Comparison of ENCODE assay signal across 13 cellular contexts in genomic region chr22:43183496-43184263, GRCh38. TPM values are rescaled to one million over a fixed set of nuclear protein-coding genes. Genes with fewer than 3 reads are reported as not detected.
DNase-seq lines count a peak whose midpoint lies in the region; ATAC-seq, FAIRE-seq and TF ChIP-seq lines count a peak whose summit lies in the region.
"Had no signal": no experiment of that assay in that cellular context is flagged by ENCODE, and none has a peak within 500 bp of the region (broad histone marks: within the 10 kb centered on the region; RNA-seq: fewer than 3 reads in every experiment).

No MANE protein-coding gene starts in this region.

- peak overlapping the region; percentile 2; the same call in 1 of the 2 replicates for H3K4me2 ChIP-seq in OCI-LY7 (ENCODE audit: low read length)

- H3K36me3 ChIP-seq in OCI-LY7 (ENCODE audit: insufficient read depth, low read length), result peaks cover 54% of the 10 kb centered on the region
- peaks cover 18% of the 10 kb centered on the region for H3K36me3 ChIP-seq in brain microvascular endothelial cell (replicated peaks)

- peak overlapping the region in 2 of 3 experiments; percentile 30 to 69 for H3K4me3 Mint-ChIP-seq in nephron

- POLR2A ChIA-PET in OCI-LY7 (lab: Charles Lee), result no interaction called here

- no TSS peak for BruUV-seq in OCI-LY7 (replicated peaks; lab: Mats Ljungman, UMichigan)

- H3K27ac Mint-ChIP-seq in nephron, result peak overlapping the region in 1 of 3 experiments; percentile 49
- H3K27ac Mint-ChIP-seq: activated naive CD4-positive, alpha-beta T cell treated with anti-CD3 and anti-CD28 coated beads for 36 hours had no signal

- TF ChIP-seq CTCF in OCI-LY7 (conservative IDR thresholded peaks at IDR 0.05; ENCODE audit: low read length), result no peak
- TF ChIP-seq CTCF in brain microvascular endothelial cell (IDR thresholded peaks at IDR 0.05; ENCODE audit: low read depth, low read length, missing control alignments), result no peak
- no peak for TF ChIP-seq CTCF in nephron (IDR thresholded peaks at IDR 0.05; ENCODE audit: unreplicated experiment in 3 of 3)

- no peak for TF ChIP-seq POLR2A in GM12891 (IDR thresholded peaks at IDR 0.05; ENCODE audit: low read depth, low read length)

- peaks cover 22% of the 10 kb centered on the region; the same call in 1 of the 2 replicates for H3K79me2 ChIP-seq in OCI-LY7 (ENCODE audit: insufficient read depth, low read depth, low read length)

- no peaks in the 10 kb centered on the region for H3K9me3 Mint-ChIP-seq in nephron
- H3K9me3 Mint-ChIP-seq: activated naive CD4-positive, alpha-beta T cell treated with anti-CD3 and anti-CD28 coated beads for 36 hours had no signal

- peaks cover 20% of the 10 kb centered on the region for H3K4me1 ChIP-seq in OCI-LY7 (ENCODE audit: insufficient read depth, low read length, poor library complexity, severe bottlenecking)

- H3K9me2 ChIP-seq in OCI-LY7 (ENCODE audit: insufficient read depth, low read length), result no peaks in the 10 kb centered on the region

- peaks cover 19% of the 10 kb centered on the region for H3K36me3 Mint-ChIP-seq in nephron (ENCODE audit: low read depth)

- no peak overlapping the region for H3K27ac ChIP-seq in OCI-LY7 (ENCODE audit: low read depth, low read length, poor library complexity, severe bottlenecking)
- no peak overlapping the region for H3K27ac ChIP-seq in brain microvascular endothelial cell
- H3K27ac ChIP-seq: gastrocnemius medialis, sigmoid colon had no signal

- no peak overlapping the region for H3K4me3 ChIP-seq in OCI-LY7 (ENCODE audit: low read depth, low read length, poor library complexity, severe bottlenecking)
- no peak overlapping the region for H3K4me3 ChIP-seq in brain microvascular endothelial cell (ENCODE audit: low read depth, low read length)
- H3K4me3 ChIP-seq: gastrocnemius medialis, sigmoid colon had no signal

- no peaks in the 10 kb centered on the region for H3K27me3 Mint-ChIP-seq in nephron (ENCODE audit: low read depth)

- ATAC-seq in HG02884 (IDR thresholded peaks at IDR 0.05; ENCODE audit: unreplicated experiment) (no peak), GM21723 (IDR thresholded peaks at IDR 0.05; ENCODE audit: unreplicated experiment) (no peak)
- ATAC-seq: gastrocnemius medialis had no signal

- in situ Hi-C loops in brain microvascular endothelial cell (cut with HindIII; ENCODE audit: low pct_ligation_motif_present, low sequenced_read_pairs), result no loop called here

- no peaks in the 10 kb centered on the region for H4K20me1 ChIP-seq in OCI-LY7 (ENCODE audit: insufficient read depth, low read length)

- H2AFZ ChIP-seq in OCI-LY7 (ENCODE audit: low read length), result no peak overlapping the region

- no peaks in the 10 kb centered on the region for H3K27me3 ChIP-seq in brain microvascular endothelial cell (replicated peaks)
- H3K27me3 ChIP-seq: gastrocnemius medialis, sigmoid colon had no signal

- DNase-seq in GM12891 (ENCODE audit: insufficient read length, low spot score) (no peak), OCI-LY7 (ENCODE audit: low spot score) (no peak), brain microvascular endothelial cell (peak; percentile 28), DMS 273 treated with DMSO at 0.1 percent for 48 hours (lab: John Stamatoyannopoulos, UW) (no peak), NAMALWA (ENCODE audit: low spot score) (no peak)
- DNase-seq: activated naive CD4-positive, alpha-beta T cell treated with anti-CD3 and anti-CD28 coated beads for 36 hours; gastrocnemius medialis; GF-D8; NCI-H524 treated with DMSO at 0.1 percent for 48 hours; sigmoid colon had no signal

- peak; percentile 20 for FAIRE-seq in GM12891 (lab: Jason Lieb, UNC)

- CTCF ChIA-PET in OCI-LY7 (lab: Charles Lee; ENCODE audit: unreplicated experiment), result no interaction called here

- H3K4me1 Mint-ChIP-seq in nephron, result peaks cover 6% of the 10 kb centered on the region

- H3K9me3 ChIP-seq in OCI-LY7 (ENCODE audit: low read length), result no peaks in the 10 kb centered on the region
- H3K9me3 ChIP-seq: gastrocnemius medialis, sigmoid colon had no signal

- intact Hi-C loops in OCI-LY7 (cut with micrococcal nuclease; ENCODE audit: unreplicated experiment), result no loop called here

TF ChIP-seq in GM12891, 5 proteins besides CTCF, POLR2A, EP300 and RAD21:
- no peak for TF ChIP-seq SPI1 (IDR thresholded peaks at IDR 0.05; ENCODE audit: low read depth, low read length)
- no peak for TF ChIP-seq POU2F2 (IDR thresholded peaks at IDR 0.05; ENCODE audit: low read depth, low read length)
- TF ChIP-seq POLR2AphosphoS5 (IDR thresholded peaks at IDR 0.05; ENCODE audit: low read depth, low read length), result no peak
- TF ChIP-seq TAF1 (IDR thresholded peaks at IDR 0.05; ENCODE audit: low read depth, low read length), result no peak
- TF ChIP-seq PAX5 (IDR thresholded peaks at IDR 0.05; ENCODE audit: insufficient read depth, low read length, severe bottlenecking), result no peak
TF ChIP-seq in GM12891: peak in this region for 0.

RNA-seq across cellular contexts. Expression of gene TTLL12, which starts 3.3 kb away (rescaled TPM):
- polyA plus RNA-seq in GM12891 (2012; ENCODE audit: low read depth, missing spikeins), result 30.0 TPM
- total RNA-seq in OCI-LY7 (2014; rRNA removed; shearing (Covaris generic)), result 66.7 and 71.5 TPM in 2 replicates
- 62.6 and 66.5 TPM in 2 replicates for total RNA-seq in OCI-LY7 (2022)

RNA-seq across cellular contexts. Expression of gene TSPO, which starts 32.3 kb away (rescaled TPM):
- 5.6 TPM for polyA plus RNA-seq in GM12891 (2012; ENCODE audit: low read depth, missing spikeins)
- total RNA-seq in OCI-LY7 (2014; rRNA removed; shearing (Covaris generic)), result 47.1 and 59.6 TPM in 2 replicates
- total RNA-seq in OCI-LY7 (2022), result 55.5 and 69.9 TPM in 2 replicates

RNA-seq across cellular contexts. Expression of gene MCAT, which starts 40.5 kb away (rescaled TPM):
- 12.8 TPM for polyA plus RNA-seq in GM12891 (2012; ENCODE audit: low read depth, missing spikeins)
- total RNA-seq in OCI-LY7 (2014; rRNA removed; shearing (Covaris generic)), result 28.4 and 30.6 TPM in 2 replicates
- total RNA-seq in OCI-LY7 (2022), result 23.1 and 33.2 TPM in 2 replicates
